ENCODE assay signal across 18 cellular contexts in the genomic region with DNA sequence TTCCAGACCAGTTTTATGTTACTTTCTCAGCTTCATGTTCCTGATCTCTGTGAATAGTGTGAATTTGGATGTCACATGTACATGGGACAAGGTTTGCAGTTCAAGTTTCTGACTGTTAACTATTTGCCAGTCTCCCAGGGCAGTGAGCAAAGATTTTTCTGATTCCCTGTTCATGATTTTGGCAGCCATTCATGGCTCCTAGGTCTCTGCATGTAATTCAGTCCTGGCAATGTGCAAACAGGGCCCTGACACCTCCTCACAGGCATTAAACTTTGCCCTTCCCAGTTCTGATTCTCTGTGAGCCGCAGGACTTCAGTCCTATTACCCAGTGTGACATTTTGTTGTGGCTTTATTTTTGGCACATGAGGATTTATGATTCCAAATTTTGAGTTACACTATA.
"Had no signal": no experiment of that assay in that cellular context is flagged by ENCODE, and none has a peak within 500 bp of the region (broad histone marks: within the 10 kb centered on the region; RNA-seq: fewer than 3 reads in every experiment).

No MANE protein-coding gene starts in this region.

- H3K9me3 ChIP-seq: esophagus squamous epithelium, pancreas, suprapubic skin, tibial artery, upper lobe of right lung had no signal

- H3K27me3 ChIP-seq: esophagus squamous epithelium, pancreas, suprapubic skin, tibial artery, upper lobe of right lung had no signal

- H3K36me3 ChIP-seq: esophagus squamous epithelium, pancreas, suprapubic skin, tibial artery, upper lobe of right lung had no signal

- H3K4me3 ChIP-seq: esophagus squamous epithelium, pancreas, suprapubic skin, tibial artery, upper lobe of right lung had no signal

- DNase-seq: cerebellar nuclear complex; dermis blood vessel endothelial cell; esophagus squamous epithelium; foreskin fibroblast; kidney; left cardiac atrium; mammary epithelial cell; natural killer cell; occipital lobe; pancreas; right cardiac atrium; stimulated activated CD4-positive, alpha-beta T cell treated with anti-CD3 and anti-CD28 coated beads, Interleukin-4, amount 100 ng/mL, for 1 hour; stimulated activated CD8-positive, alpha-beta memory T cell treated with anti-CD3 and anti-CD28 coated beads, Interleukin-4, amount 100 ng/mL, for 48 hours; stimulated activated naive CD8-positive, alpha-beta T cell treated with anti-CD3 and anti-CD28 coated beads, Interleukin-15, Interleukin-2, amounts not matched to agents 100 U/mL and 50 U/mL, for 24 hours; tibial artery; upper lobe of right lung had no signal

- H3K4me1 ChIP-seq: pancreas, upper lobe of right lung had no signal

- H3K27ac ChIP-seq: esophagus squamous epithelium, pancreas, suprapubic skin, tibial artery, upper lobe of right lung had no signal

- ATAC-seq: left cardiac atrium; natural killer cell; pancreas; right cardiac atrium; stimulated activated effector memory CD8-positive, alpha-beta T cell treated with anti-CD3 and anti-CD28 coated beads, Interleukin-12 subunit alpha, Interleukin-12 subunit beta, amount 100 ng/mL, for 72 hours; stimulated activated naive CD8-positive, alpha-beta T cell treated with anti-CD3 and anti-CD28 coated beads, Interleukin-15, Interleukin-2, amounts not matched to agents 100 U/mL and 50 U/mL, for 24 hours; upper lobe of right lung had no signal
